15 cellular contexts compared by ENCODE assay signal in the genomic region with DNA sequence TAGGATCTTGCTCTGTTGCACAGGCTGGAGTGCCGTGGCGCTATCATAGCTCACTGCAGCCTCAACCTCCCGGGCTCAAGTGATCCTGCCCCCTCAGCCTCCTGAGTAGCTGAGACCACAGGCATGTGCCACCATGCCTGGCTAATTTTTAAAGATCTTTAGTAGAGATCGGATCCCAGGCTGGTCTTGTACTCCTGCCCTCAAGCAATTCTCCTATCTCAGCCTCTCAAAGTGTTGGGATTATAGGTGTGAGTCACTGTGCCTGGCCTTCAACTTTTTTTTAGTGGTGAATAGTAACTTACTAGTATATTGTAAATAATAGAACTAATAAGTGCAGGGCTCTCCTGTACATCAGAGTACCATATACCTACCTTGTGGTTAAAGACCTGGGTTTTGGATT.
"Had no signal": no experiment of that assay in that cellular context is flagged by ENCODE, and none has a peak within 500 bp of the region (broad histone marks: within the 10 kb centered on the region; RNA-seq: fewer than 3 reads in every experiment).

No MANE protein-coding gene starts in this region.

- DNase-seq: activated CD4-positive, alpha-beta memory T cell treated with anti-CD3 and anti-CD28 coated beads for 36 hours; activated CD8-positive, alpha-beta memory T cell treated with anti-CD3 and anti-CD28 coated beads, Interleukin-2, amount 10 ng/mL, durations not matched to agents 7 days and 5 days; activated naive CD4-positive, alpha-beta T cell treated with anti-CD3 and anti-CD28 coated beads for 36 hours; activated naive CD8-positive, alpha-beta T cell treated with anti-CD3 and anti-CD28 coated beads, Interleukin-2, amount 50 U/mL, for 24 hours; activated T-cell treated with anti-CD3 and anti-CD28 coated beads, Interleukin-2, amount 50 U/mL, for 1 hour; aorta; dermis blood vessel endothelial cell; hippocampal formation; stimulated activated CD4-positive, alpha-beta T cell treated with anti-CD3 and anti-CD28 coated beads, Interleukin-15, amount 100 ng/mL, for 24 hours; stimulated activated CD4-positive, alpha-beta T cell treated with anti-CD3 and anti-CD28 coated beads, Interleukin-4, amount 100 ng/mL, for 1 hour; stimulated activated naive CD4-positive, alpha-beta T cell; T1000; tibial artery had no signal

- H3K4me1 ChIP-seq: tibial artery had no signal

- H3K4me3 ChIP-seq: tibial artery had no signal

- H3K9me3 ChIP-seq: tibial artery had no signal

- ATAC-seq: activated CD8-positive, alpha-beta memory T cell treated with anti-CD3 and anti-CD28 coated beads, Interleukin-2, amount 10 ng/mL, durations not matched to agents 7 days and 5 days; activated naive CD8-positive, alpha-beta T cell treated with anti-CD3 and anti-CD28 coated beads, Interleukin-2, amount 50 U/mL, for 24 hours; natural killer cell treated with Interleukin-12 subunit alpha and Interleukin-12 subunit beta and Interleukin-15 and Interleukin-18, amount 100 ng/mL, for 72 hours had no signal

- H3K36me3 ChIP-seq: tibial artery had no signal

- H3K27ac ChIP-seq: tibial artery, VCaP had no signal
